9 cellular contexts compared by ENCODE assay signal in the genomic region with DNA sequence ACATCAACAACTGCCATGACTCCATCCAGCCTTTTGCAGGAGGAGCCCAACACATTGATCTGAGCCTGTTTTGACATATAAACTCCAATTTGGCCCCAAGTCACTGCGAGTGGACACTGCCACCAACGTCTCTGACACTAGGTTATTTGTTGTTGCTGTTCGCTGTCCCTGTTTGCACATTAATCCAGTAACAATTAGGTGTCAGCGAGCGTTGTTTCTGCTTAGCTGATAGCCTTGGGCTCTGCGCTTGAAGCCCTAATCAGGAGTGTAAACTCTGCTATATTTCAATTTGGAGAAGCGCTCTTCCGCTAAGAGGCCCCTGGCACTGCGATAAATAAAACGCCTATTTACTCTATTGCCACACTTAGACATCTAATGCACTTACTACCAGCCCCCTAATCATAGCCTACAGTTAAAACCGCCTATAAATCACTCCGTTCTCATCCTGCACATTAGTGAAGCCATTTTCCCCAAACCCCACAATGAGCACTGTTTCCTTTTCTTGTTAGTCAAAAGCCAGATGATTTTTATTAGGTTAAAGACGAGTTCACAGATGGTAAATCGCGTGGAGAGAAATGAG.
DNase-seq lines count a peak whose midpoint lies in the region; ATAC-seq and TF ChIP-seq lines count a peak whose summit lies in the region.
"Had no signal": no experiment of that assay in that cellular context is flagged by ENCODE, and none has a peak within 500 bp of the region (broad histone marks: within the 10 kb centered on the region; RNA-seq: fewer than 3 reads in every experiment).

No MANE protein-coding gene starts in this region.

- H3K4me1 Mint-ChIP-seq in activated CD8-positive, alpha-beta memory T cell treated with anti-CD3 and anti-CD28 coated beads, Interleukin-2, amount 10 ng/mL, durations not matched to agents 7 days and 5 days: peaks cover 11% of the 10 kb centered on the region

- H3K27me3 ChIP-seq in Panc1 (ENCODE audit: control insufficient read depth, insufficient read depth, low read length) (no peaks in the 10 kb centered on the region), iPS-20b (ENCODE audit: insufficient read depth, low read length) (peaks cover 89% of the 10 kb centered on the region), suprapubic skin (peaks cover 45% of the 10 kb centered on the region)

- in situ Hi-C loops in Panc1 (cut with HindIII; ENCODE audit: low pct_unique_long_range_greater_than_20kb, low sequenced_read_pairs): no loop called here

- peak overlapping the region; percentile 14 to 18; a peak in 2 of 4 replicates for H3K4me3 ChIP-seq in Panc1 (ENCODE audit: low read depth in 2 of 2, low read length in 2 of 2)
- peak overlapping the region; percentile 58 for H3K4me3 ChIP-seq in iPS-20b (ENCODE audit: low read length)
- H3K4me3 ChIP-seq in suprapubic skin: peak overlapping the region; percentile 39

- no peak for DNase-seq in activated CD8-positive, alpha-beta memory T cell treated with anti-CD3 and anti-CD28 coated beads, Interleukin-2, amount 10 ng/mL, durations not matched to agents 7 days and 5 days
- no peak for DNase-seq in activated CD8-positive, alpha-beta memory T cell treated with anti-CD3 and anti-CD28 coated beads, Interleukin-2, amount 50 U/mL, for 4 hours
- no peak for DNase-seq in Panc1 (ENCODE audit: low read depth, low spot score)
- no peak for DNase-seq in suprapubic skin (ENCODE audit: low spot score in 2 of 2)
- DNase-seq in ureter (ENCODE audit: low spot score): no peak
- no peak for DNase-seq in AML-193 (lab: John Stamatoyannopoulos, UW)

- BruUV-seq in Panc1 (replicated peaks; lab: Mats Ljungman, UMichigan): no TSS peak

- peak overlapping the region; percentile 29 for H3K4me3 Mint-ChIP-seq in activated CD8-positive, alpha-beta memory T cell treated with anti-CD3 and anti-CD28 coated beads, Interleukin-2, amount 10 ng/mL, durations not matched to agents 7 days and 5 days

- no peak for ATAC-seq in activated CD8-positive, alpha-beta memory T cell treated with anti-CD3 and anti-CD28 coated beads, Interleukin-2, amount 10 ng/mL, durations not matched to agents 7 days and 5 days
- ATAC-seq in Panc1 (no peak), HG03095 (IDR thresholded peaks at IDR 0.05; ENCODE audit: unreplicated experiment) (no peak)

- no peak for TF ChIP-seq POLR2A in suprapubic skin (IDR thresholded peaks at IDR 0.05)

- H3K36me3 Mint-ChIP-seq in activated CD8-positive, alpha-beta memory T cell treated with anti-CD3 and anti-CD28 coated beads, Interleukin-2, amount 10 ng/mL, durations not matched to agents 7 days and 5 days: peaks cover 2% of the 10 kb centered on the region

- no peaks in the 10 kb centered on the region for H3K36me3 ChIP-seq in Panc1 (ENCODE audit: control insufficient read depth, insufficient read depth, low read length)
- H3K36me3 ChIP-seq in iPS-20b (ENCODE audit: insufficient read depth, low read depth, low read length): no peaks in the 10 kb centered on the region
- no peaks in the 10 kb centered on the region for H3K36me3 ChIP-seq in suprapubic skin

- H3K4me1 ChIP-seq in Panc1 (ENCODE audit: control insufficient read depth, insufficient read depth, low read length) (no peaks in the 10 kb centered on the region), iPS-20b (ENCODE audit: insufficient read depth, low read length) (no peaks in the 10 kb centered on the region; the same call in 1 of the 2 replicates), suprapubic skin (peaks cover 15% of the 10 kb centered on the region)

- H3K27me3 Mint-ChIP-seq in activated CD8-positive, alpha-beta memory T cell treated with anti-CD3 and anti-CD28 coated beads, Interleukin-2, amount 10 ng/mL, durations not matched to agents 7 days and 5 days: peaks cover 77% of the 10 kb centered on the region

- no peak for TF ChIP-seq CTCF in Panc1 (IDR thresholded peaks at IDR 0.05)
- no peak for TF ChIP-seq CTCF in suprapubic skin (IDR thresholded peaks at IDR 0.05)

- intact Hi-C loops in Panc1 (cut with micrococcal nuclease; ENCODE audit: unreplicated experiment): no loop called here

- H3K27ac ChIP-seq in Panc1 (ENCODE audit: low read length) (no peak overlapping the region), iPS-20b (ENCODE audit: low read length) (no peak overlapping the region), suprapubic skin (no peak overlapping the region)

- no peak overlapping the region for H3K27ac Mint-ChIP-seq in activated CD8-positive, alpha-beta memory T cell treated with anti-CD3 and anti-CD28 coated beads, Interleukin-2, amount 10 ng/mL, durations not matched to agents 7 days and 5 days

- no peaks in the 10 kb centered on the region for H3K9me3 ChIP-seq in Panc1 (ENCODE audit: control insufficient read depth, insufficient read depth, low read depth, low read length)
- H3K9me3 ChIP-seq in iPS-20b (ENCODE audit: insufficient read depth, low read depth, low read length): no peaks in the 10 kb centered on the region
- no peaks in the 10 kb centered on the region for H3K9me3 ChIP-seq in suprapubic skin

- 23% methylated on average over 15 of the region's 15 CpGs for WGBS in suprapubic skin

- H3K9me3 Mint-ChIP-seq in activated CD8-positive, alpha-beta memory T cell treated with anti-CD3 and anti-CD28 coated beads, Interleukin-2, amount 10 ng/mL, durations not matched to agents 7 days and 5 days (ENCODE audit: low read depth): no peaks in the 10 kb centered on the region
- H3K9me3 Mint-ChIP-seq: central memory CD8-positive, alpha-beta T cell had no signal

- POLR2A ChIA-PET in Panc1 (lab: Charles Lee): no interaction called here

- no peak overlapping the region for H3K9ac ChIP-seq in iPS-20b (ENCODE audit: low read depth, low read length)

- CTCF ChIA-PET in activated CD8-positive, alpha-beta memory T cell treated with anti-CD3 and anti-CD28 coated beads, Interleukin-2, amount 10 ng/mL, durations not matched to agents 7 days and 5 days (lab: Charles Lee): no interaction called here
- CTCF ChIA-PET in Panc1 (lab: Charles Lee): no interaction called here

- no peak for TF ChIP-seq EP300 in suprapubic skin (IDR thresholded peaks at IDR 0.05)
